ENCODE assay signal across 8 cellular contexts in the genomic region with DNA sequence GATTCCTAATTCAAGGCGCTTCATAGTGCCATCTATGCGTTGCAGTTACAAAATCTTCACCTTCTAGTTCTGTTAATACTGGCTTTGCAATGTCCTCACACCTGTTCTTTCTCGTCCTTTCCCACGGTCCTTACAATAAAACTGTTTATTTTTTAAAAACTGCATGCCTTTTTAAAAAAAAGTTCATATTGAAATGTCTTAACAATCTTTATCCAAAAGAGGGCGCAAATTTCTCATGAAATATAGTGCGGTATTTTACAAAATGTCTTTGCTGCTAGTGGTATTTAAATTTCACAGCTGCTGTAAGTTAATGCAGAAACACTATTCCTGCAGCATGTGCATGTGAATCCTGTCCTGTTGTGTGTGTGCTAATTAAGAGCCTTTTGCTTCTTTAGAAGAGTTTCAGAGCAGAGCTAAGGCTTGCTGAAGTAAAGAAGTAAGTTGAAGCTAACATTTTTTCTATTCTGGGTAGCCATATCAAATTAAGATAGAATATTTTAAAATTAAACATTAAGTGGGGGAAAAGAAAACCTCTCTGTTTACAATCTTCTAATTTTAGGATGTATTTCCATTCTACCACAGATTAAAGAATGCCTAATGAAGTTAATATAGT. TPM values are rescaled to one million over a fixed set of nuclear protein-coding genes. Genes with fewer than 3 reads are reported as not detected.
DNase-seq lines count a peak whose midpoint lies in the region; ATAC-seq, FAIRE-seq and TF ChIP-seq lines count a peak whose summit lies in the region.

No MANE protein-coding gene starts in this region.

- intact Hi-C loops in Panc1 (cut with micrococcal nuclease; ENCODE audit: unreplicated experiment) (loop anchor here (10.0 kb wide), 1 partner anchor 298 kb away; no protein-coding TSS in a partner anchor), head of caudate nucleus (cut with DNase I) (no loop called here), vagina (cut with DNase I) (no loop called here)

- peak; percentile 48; the same call in 1 of the 2 replicates for TF ChIP-seq CTCF in Panc1 (IDR thresholded peaks at IDR 0.05)
- TF ChIP-seq CTCF in fibroblast of the aortic adventitia (IDR thresholded peaks at IDR 0.05; ENCODE audit: insufficient read depth, low read length): peak; percentile 53
- peak in 1 of 3 experiments; percentile 12 for TF ChIP-seq CTCF in vagina (IDR thresholded peaks at IDR 0.05)

- no peaks in the 10 kb centered on the region for H3K9me3 ChIP-seq in Panc1 (ENCODE audit: control insufficient read depth, insufficient read depth, low read depth, low read length)
- no peaks in the 10 kb centered on the region for H3K9me3 ChIP-seq in vagina

- H3K4me1 ChIP-seq in Panc1 (ENCODE audit: control insufficient read depth, insufficient read depth, low read length) (peaks cover 39% of the 10 kb centered on the region), vagina (no peaks in the 10 kb centered on the region)

- no peak for ATAC-seq in Panc1

- H3K36me3 ChIP-seq in Panc1 (ENCODE audit: control insufficient read depth, insufficient read depth, low read length): no peaks in the 10 kb centered on the region
- no peaks in the 10 kb centered on the region for H3K36me3 ChIP-seq in vagina

- DNase-seq in GM19239 (ENCODE audit: insufficient read length, low spot score) (no peak), Panc1 (ENCODE audit: low read depth, low spot score) (no peak), fibroblast of the aortic adventitia (ENCODE audit: low read depth) (peak; percentile 59), ureter (ENCODE audit: low spot score) (no peak), head of caudate nucleus (no peak), vagina (ENCODE audit: extremely low spot score in 2 of 2) (no peak)
- DNase-seq in activated CD4-positive, CD25-positive, alpha-beta regulatory T cell (lab: John Stamatoyannopoulos, UW): no peak

- no TSS peak for BruUV-seq in Panc1 (replicated peaks; lab: Mats Ljungman, UMichigan)

- FAIRE-seq in A204.1 (lab: Jason Lieb, UNC) (peak; percentile 97), GM19239 (lab: Jason Lieb, UNC) (peak; percentile 86)

- in situ Hi-C loops in Panc1 (cut with HindIII; ENCODE audit: low pct_unique_long_range_greater_than_20kb, low sequenced_read_pairs): no loop called here

- H3K27ac ChIP-seq in Panc1 (ENCODE audit: low read length) (no peak overlapping the region), vagina (no peak overlapping the region)

- H3K4me3 ChIP-seq in Panc1 (ENCODE audit: low read depth in 2 of 2, low read length in 2 of 2): no peak overlapping the region
- no peak overlapping the region for H3K4me3 ChIP-seq in fibroblast of the aortic adventitia (ENCODE audit: low read depth, low read length)
- H3K4me3 ChIP-seq in vagina: no peak overlapping the region

- POLR2A ChIA-PET in Panc1 (lab: Charles Lee): no interaction called here

- TF ChIP-seq POLR2A in vagina (IDR thresholded peaks at IDR 0.05): no peak

- H3K27me3 ChIP-seq in Panc1 (ENCODE audit: control insufficient read depth, insufficient read depth, low read length) (no peaks in the 10 kb centered on the region), vagina (no peaks in the 10 kb centered on the region)

- CTCF ChIA-PET in Panc1 (lab: Charles Lee): interaction anchor here (0.7 kb wide), 1 partner anchor 49 kb away, joined by 3 read pairs; no protein-coding TSS in a partner anchor

RNA-seq across cellular contexts. Expression of gene CLDN10, which starts 15.8 kb away (rescaled TPM):
- 10.5 TPM for total RNA-seq in Panc1 (2021; ENCODE audit: unreplicated experiment)
- 9.5 TPM for polyA plus RNA-seq in Panc1 (2012; ENCODE audit: insufficient read length)
- total RNA-seq in fibroblast of the aortic adventitia (ENCODE audit: low replicate concordance): 0.27 TPM in 1 of 2 replicates, not detected in the other
- not detected for total RNA-seq in ureter
- total RNA-seq in vagina: not detected
